ENCODE assay signal across 9 cellular contexts in the genomic region with DNA sequence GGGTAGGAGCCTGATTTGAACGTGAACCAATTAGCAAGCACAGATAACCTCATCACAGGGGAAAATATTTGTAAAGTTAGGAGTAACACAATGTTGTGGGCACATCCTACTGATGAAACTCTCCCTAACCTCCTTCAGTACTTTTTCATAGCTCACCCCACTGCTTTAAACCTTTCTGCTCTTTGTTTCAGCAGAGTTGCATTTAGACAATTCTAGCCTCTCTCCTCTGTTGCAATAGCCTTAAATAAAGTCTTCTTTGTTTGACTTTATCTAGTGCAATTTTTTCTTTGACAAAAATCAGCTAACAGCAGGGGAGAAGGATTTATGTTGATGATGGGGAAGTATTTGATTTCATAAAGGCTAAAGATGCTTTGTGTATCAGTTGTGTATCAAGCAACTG. TPM values are rescaled to one million over a fixed set of nuclear protein-coding genes. Genes with fewer than 3 reads are reported as not detected.
"Had no signal": no experiment of that assay in that cellular context is flagged by ENCODE, and none has a peak within 500 bp of the region (broad histone marks: within the 10 kb centered on the region; RNA-seq: fewer than 3 reads in every experiment).

No MANE protein-coding gene starts in this region.

- ATAC-seq: HCT116 had no signal

- FAIRE-seq: HTR-8/SVneo had no signal

- H2AFZ ChIP-seq: GM23248 had no signal

- H3K9me3 ChIP-seq: HAP-1 had no signal

- DNase-seq: GM23248, GOT3, H7, KBM-7 had no signal

- H3K27ac ChIP-seq: GM23248, KMS-11 had no signal

- H3K9ac ChIP-seq: GM23248, KMS-11 had no signal

- H3K4me3 Mint-ChIP-seq: IgD-negative memory B cell had no signal

- H3K4me1 ChIP-seq: HAP-1 had no signal

- H3K36me3 ChIP-seq: HAP-1 had no signal

- H3K36me3 Mint-ChIP-seq: IgD-negative memory B cell had no signal

- H3K4me2 ChIP-seq: KMS-11 had no signal

- H3K27ac Mint-ChIP-seq: IgD-negative memory B cell had no signal

- H3K27me3 Mint-ChIP-seq: IgD-negative memory B cell had no signal

- H3K4me1 Mint-ChIP-seq: IgD-negative memory B cell had no signal

- H3K4me3 ChIP-seq: GM23248, HAP-1 had no signal

RNA-seq across cellular contexts. Expression of a gene that starts 14.1 kb away (rescaled TPM):
- total RNA-seq: GM23248 had no signal
- polyA plus RNA-seq: GM23248, IgD-negative memory B cell had no signal
